ENCODE assay signal across 1 cellular context in genomic region chr1:230978491-230979388, GRCh38.
TF ChIP-seq lines count a peak whose summit lies in the region.

TSS of gene ARV1 (plus strand) at chr1:230979094. CDS start at chr1:230979106, 12 bp downstream.
TSS of gene TTC13 (minus strand) at chr1:230978861. CDS start at chr1:230978830, 31 bp downstream.

TF ChIP-seq in K562, 482 proteins besides CTCF, POLR2A, EP300 and RAD21 (continued from another document and continues in another):
- TF ChIP-seq CHAMP1 (IDR thresholded peaks at IDR 0.05): no peak
- TF ChIP-seq NR4A1 (CRISPR knock-in tag; IDR thresholded peaks at IDR 0.05): 0 out of 2 replicates have a peak, but pooled peaks have one; percentile 1
- TF ChIP-seq NR4A1 (tag; IDR thresholded peaks at IDR 0.05): peak; percentile 71
- TF ChIP-seq, protein P1, sequence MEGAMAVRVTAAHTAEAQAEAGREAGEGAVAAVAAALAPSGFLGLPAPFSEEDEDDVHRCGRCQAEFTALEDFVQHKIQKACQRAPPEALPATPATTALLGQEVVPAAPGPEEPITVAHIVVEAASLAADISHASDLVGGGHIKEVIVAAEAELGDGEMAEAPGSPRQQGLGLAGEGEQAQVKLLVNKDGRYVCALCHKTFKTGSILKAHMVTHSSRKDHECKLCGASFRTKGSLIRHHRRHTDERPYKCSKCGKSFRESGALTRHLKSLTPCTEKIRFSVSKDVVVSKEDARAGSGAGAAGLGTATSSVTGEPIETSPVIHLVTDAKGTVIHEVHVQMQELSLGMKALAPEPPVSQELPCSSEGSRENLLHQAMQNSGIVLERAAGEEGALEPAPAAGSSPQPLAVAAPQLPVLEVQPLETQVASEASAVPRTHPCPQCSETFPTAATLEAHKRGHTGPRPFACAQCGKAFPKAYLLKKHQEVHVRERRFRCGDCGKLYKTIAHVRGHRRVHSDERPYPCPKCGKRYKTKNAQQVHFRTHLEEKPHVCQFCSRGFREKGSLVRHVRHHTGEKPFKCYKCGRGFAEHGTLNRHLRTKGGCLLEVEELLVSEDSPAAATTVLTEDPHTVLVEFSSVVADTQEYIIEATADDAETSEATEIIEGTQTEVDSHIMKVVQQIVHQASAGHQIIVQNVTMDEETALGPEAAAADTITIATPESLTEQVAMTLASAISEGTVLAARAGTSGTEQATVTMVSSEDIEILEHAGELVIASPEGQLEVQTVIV (CRISPR knock-in tag; IDR thresholded peaks at IDR 0.05; ENCODE audit: borderline replicate concordance): no peak
- TF ChIP-seq CAMTA2 (CRISPR knock-in tag; conservative IDR thresholded peaks at IDR 0.05): no peak
- TF ChIP-seq ZC3H11A (IDR thresholded peaks at IDR 0.05; ENCODE audit: low read depth, low read length): no peak
- TF ChIP-seq POLR2AphosphoS2 (IDR thresholded peaks at IDR 0.05; ENCODE audit: low read length): no peak
- no peak for TF ChIP-seq RUNX1 (IDR thresholded peaks at IDR 0.05; ENCODE audit: low read depth)
- TF ChIP-seq, protein P2, sequence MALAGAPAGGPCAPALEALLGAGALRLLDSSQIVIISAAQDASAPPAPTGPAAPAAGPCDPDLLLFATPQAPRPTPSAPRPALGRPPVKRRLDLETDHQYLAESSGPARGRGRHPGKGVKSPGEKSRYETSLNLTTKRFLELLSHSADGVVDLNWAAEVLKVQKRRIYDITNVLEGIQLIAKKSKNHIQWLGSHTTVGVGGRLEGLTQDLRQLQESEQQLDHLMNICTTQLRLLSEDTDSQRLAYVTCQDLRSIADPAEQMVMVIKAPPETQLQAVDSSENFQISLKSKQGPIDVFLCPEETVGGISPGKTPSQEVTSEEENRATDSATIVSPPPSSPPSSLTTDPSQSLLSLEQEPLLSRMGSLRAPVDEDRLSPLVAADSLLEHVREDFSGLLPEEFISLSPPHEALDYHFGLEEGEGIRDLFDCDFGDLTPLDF (CRISPR knock-in tag; IDR thresholded peaks at IDR 0.05): peak; percentile 91
- TF ChIP-seq PML (IDR thresholded peaks at IDR 0.05; ENCODE audit: low read length): peak; percentile 79
- no peak for TF ChIP-seq KDM1A (IDR thresholded peaks at IDR 0.05)
- TF ChIP-seq TFE3 (CRISPR knock-in tag; IDR thresholded peaks at IDR 0.05): no peak
- peak; percentile 81 for TF ChIP-seq TAF9B (IDR thresholded peaks at IDR 0.05; ENCODE audit: partially characterized antibody)
- no peak for TF ChIP-seq ADNP (tag; IDR thresholded peaks at IDR 0.05)
- TF ChIP-seq, protein P3, sequence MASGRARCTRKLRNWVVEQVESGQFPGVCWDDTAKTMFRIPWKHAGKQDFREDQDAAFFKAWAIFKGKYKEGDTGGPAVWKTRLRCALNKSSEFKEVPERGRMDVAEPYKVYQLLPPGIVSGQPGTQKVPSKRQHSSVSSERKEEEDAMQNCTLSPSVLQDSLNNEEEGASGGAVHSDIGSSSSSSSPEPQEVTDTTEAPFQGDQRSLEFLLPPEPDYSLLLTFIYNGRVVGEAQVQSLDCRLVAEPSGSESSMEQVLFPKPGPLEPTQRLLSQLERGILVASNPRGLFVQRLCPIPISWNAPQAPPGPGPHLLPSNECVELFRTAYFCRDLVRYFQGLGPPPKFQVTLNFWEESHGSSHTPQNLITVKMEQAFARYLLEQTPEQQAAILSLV (tag; IDR thresholded peaks at IDR 0.05): peak; percentile 42; the same call in 1 of the 2 replicates
- TF ChIP-seq SRSF7 (optimal IDR thresholded peaks at IDR 0.05; ENCODE audit: low read depth, low read length): no peak
- TF ChIP-seq ILF3 (IDR thresholded peaks at IDR 0.05; ENCODE audit: borderline replicate concordance): 0 out of 2 replicates have a peak, but pooled peaks have one; percentile 26
- no peak for TF ChIP-seq KHSRP (IDR thresholded peaks at IDR 0.05)
- TF ChIP-seq SREBF2 (CRISPR knock-in tag; IDR thresholded peaks at IDR 0.05): peak; percentile 72; the same call in 1 of the 2 replicates
- TF ChIP-seq HNRNPH1 (optimal IDR thresholded peaks at IDR 0.05; ENCODE audit: low read depth, low read length): no peak
- peak; percentile 76 for TF ChIP-seq ASH1L (IDR thresholded peaks at IDR 0.05; ENCODE audit: borderline replicate concordance, low read depth, partially characterized antibody)
- TF ChIP-seq ELF2 (CRISPR knock-in tag; IDR thresholded peaks at IDR 0.05): peak; percentile 93
- TF ChIP-seq NELFE (IDR thresholded peaks at IDR 0.05; ENCODE audit: insufficient read depth, insufficient read length): no peak
- 0 out of 2 replicates have a peak, but pooled peaks have one; percentile 19 for TF ChIP-seq ZC3H8 (IDR thresholded peaks at IDR 0.05)
- TF ChIP-seq TRIM28 (IDR thresholded peaks at IDR 0.05): no peak
- no peak for TF ChIP-seq ZNF695 (CRISPR knock-in tag; IDR thresholded peaks at IDR 0.05)
- TF ChIP-seq SIN3B (IDR thresholded peaks at IDR 0.05; ENCODE audit: low read depth): peak; percentile 32; the same call in 1 of the 2 replicates
- TF ChIP-seq NEUROD1 (IDR thresholded peaks at IDR 0.05; ENCODE audit: borderline replicate concordance, low read depth, low read length, partially characterized antibody): peak; percentile 13
- TF ChIP-seq GABPA (tag; conservative IDR thresholded peaks at IDR 0.05; ENCODE audit: low read depth): peak; percentile 96
- no peak for TF ChIP-seq ZNF133 (CRISPR knock-in tag; IDR thresholded peaks at IDR 0.05)
- no peak for TF ChIP-seq MTF1 (CRISPR knock-in tag; IDR thresholded peaks at IDR 0.05; ENCODE audit: borderline replicate concordance)
- no peak for TF ChIP-seq ZNF174 (CRISPR knock-in tag; IDR thresholded peaks at IDR 0.05)
- TF ChIP-seq, protein P4, sequence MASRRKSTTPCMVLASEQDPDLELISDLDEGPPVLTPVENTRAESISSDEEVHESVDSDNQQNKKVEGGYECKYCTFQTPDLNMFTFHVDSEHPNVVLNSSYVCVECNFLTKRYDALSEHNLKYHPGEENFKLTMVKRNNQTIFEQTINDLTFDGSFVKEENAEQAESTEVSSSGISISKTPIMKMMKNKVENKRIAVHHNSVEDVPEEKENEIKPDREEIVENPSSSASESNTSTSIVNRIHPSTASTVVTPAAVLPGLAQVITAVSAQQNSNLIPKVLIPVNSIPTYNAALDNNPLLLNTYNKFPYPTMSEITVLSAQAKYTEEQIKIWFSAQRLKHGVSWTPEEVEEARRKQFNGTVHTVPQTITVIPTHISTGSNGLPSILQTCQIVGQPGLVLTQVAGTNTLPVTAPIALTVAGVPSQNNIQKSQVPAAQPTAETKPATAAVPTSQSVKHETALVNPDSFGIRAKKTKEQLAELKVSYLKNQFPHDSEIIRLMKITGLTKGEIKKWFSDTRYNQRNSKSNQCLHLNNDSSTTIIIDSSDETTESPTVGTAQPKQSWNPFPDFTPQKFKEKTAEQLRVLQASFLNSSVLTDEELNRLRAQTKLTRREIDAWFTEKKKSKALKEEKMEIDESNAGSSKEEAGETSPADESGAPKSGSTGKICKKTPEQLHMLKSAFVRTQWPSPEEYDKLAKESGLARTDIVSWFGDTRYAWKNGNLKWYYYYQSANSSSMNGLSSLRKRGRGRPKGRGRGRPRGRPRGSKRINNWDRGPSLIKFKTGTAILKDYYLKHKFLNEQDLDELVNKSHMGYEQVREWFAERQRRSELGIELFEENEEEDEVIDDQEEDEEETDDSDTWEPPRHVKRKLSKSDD (conservative IDR thresholded peaks at IDR 0.05; ENCODE audit: low read length): no peak
- TF ChIP-seq ZNF551 (CRISPR knock-in tag; IDR thresholded peaks at IDR 0.05): no peak
- no peak for TF ChIP-seq WHSC1 (IDR thresholded peaks at IDR 0.05; ENCODE audit: low read length)
- TF ChIP-seq KAT2B (IDR thresholded peaks at IDR 0.05; ENCODE audit: low read depth, low read length): no peak
- TF ChIP-seq, protein P5, sequence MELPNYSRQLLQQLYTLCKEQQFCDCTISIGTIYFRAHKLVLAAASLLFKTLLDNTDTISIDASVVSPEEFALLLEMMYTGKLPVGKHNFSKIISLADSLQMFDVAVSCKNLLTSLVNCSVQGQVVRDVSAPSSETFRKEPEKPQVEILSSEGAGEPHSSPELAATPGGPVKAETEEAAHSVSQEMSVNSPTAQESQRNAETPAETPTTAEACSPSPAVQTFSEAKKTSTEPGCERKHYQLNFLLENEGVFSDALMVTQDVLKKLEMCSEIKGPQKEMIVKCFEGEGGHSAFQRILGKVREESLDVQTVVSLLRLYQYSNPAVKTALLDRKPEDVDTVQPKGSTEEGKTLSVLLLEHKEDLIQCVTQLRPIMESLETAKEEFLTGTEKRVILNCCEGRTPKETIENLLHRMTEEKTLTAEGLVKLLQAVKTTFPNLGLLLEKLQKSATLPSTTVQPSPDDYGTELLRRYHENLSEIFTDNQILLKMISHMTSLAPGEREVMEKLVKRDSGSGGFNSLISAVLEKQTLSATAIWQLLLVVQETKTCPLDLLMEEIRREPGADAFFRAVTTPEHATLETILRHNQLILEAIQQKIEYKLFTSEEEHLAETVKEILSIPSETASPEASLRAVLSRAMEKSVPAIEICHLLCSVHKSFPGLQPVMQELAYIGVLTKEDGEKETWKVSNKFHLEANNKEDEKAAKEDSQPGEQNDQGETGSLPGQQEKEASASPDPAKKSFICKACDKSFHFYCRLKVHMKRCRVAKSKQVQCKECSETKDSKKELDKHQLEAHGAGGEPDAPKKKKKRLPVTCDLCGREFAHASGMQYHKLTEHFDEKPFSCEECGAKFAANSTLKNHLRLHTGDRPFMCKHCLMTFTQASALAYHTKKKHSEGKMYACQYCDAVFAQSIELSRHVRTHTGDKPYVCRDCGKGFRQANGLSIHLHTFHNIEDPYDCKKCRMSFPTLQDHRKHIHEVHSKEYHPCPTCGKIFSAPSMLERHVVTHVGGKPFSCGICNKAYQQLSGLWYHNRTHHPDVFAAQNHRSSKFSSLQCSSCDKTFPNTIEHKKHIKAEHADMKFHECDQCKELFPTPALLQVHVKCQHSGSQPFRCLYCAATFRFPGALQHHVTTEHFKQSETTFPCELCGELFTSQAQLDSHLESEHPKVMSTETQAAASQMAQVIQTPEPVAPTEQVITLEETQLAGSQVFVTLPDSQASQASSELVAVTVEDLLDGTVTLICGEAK (IDR thresholded peaks at IDR 0.05): peak; percentile 96
- TF ChIP-seq, protein P5 (CRISPR knock-in tag; IDR thresholded peaks at IDR 0.05): no peak
- TF ChIP-seq PTTG1 (tag; IDR thresholded peaks at IDR 0.05; ENCODE audit: low read depth): no peak
- no peak for TF ChIP-seq ZNF79 (CRISPR knock-in tag; IDR thresholded peaks at IDR 0.05; ENCODE audit: low read depth)
- TF ChIP-seq SP1 (CRISPR knock-in tag; IDR thresholded peaks at IDR 0.05): peak; percentile 100
- TF ChIP-seq PHF20 (IDR thresholded peaks at IDR 0.05; ENCODE audit: partially characterized antibody): peak; percentile 81
- no peak for TF ChIP-seq RBM25 (IDR thresholded peaks at IDR 0.05; ENCODE audit: low read depth, low read length, severe bottlenecking)
- TF ChIP-seq NCOR1 (IDR thresholded peaks at IDR 0.05): no peak
- TF ChIP-seq FOXJ2 (tag; IDR thresholded peaks at IDR 0.05): no peak
- no peak for TF ChIP-seq PRPF4 (IDR thresholded peaks at IDR 0.05; ENCODE audit: insufficient read depth, low read depth, low read length, poor library complexity, severe bottlenecking)
- peak; percentile 66; the same call in 1 of the 2 replicates for TF ChIP-seq CBFB (CRISPR knock-in tag; IDR thresholded peaks at IDR 0.05)
- no peak for TF ChIP-seq ZNF121 (CRISPR knock-in tag; conservative IDR thresholded peaks at IDR 0.05)
- TF ChIP-seq KDM5B (IDR thresholded peaks at IDR 0.05; ENCODE audit: insufficient replicate concordance, low read depth, low read length): peak; percentile 96
